ENCODE assay signal across 8 cellular contexts in the genomic region with DNA sequence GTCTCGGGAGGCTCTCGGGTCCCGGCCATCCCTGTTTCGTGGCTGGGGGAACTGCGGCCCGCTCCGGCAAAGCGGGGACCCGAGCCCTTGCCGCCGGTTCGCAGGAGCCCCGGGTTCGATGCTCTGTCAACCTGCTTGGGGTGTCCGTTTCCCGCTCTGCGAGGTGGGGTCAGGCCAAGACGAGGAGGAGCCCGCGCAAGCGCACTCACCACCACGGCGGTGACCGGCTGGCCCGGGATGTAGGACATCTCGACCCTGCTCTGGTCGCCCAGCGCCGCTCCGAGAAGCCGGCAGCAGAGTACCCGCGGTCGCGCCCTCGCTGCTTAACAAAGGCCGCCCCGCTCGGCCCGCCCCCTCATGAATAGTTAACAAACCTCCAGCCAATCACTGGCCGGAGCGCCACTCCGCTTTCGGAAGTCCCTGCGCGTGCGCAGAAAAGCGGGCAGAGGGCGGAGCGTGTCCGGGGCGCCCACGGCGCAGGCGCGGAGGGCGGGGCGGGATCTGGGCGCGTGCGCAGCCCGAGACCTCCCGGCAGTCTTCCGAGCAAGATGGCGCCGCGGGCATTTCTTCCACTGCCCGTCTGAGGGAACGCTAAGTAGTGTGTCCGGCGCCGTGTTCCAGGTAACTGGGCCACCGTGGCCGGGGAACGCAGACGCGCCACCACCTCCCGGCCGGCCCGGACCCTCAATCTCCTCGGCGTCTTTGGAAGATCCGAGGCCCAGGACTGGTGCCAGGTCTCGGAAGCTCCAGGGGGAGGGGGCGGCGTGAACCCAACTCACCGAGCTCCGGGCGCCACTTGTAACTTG. TPM values are rescaled to one million over a fixed set of nuclear protein-coding genes. Genes with fewer than 3 reads are reported as not detected.
DNase-seq lines count a peak whose midpoint lies in the region; ATAC-seq and TF ChIP-seq lines count a peak whose summit lies in the region.

A gene (plus strand): TSS at position 534 of the 806 bp plus-strand sequence. CDS start 335 bp downstream, outside the sequence.
A gene with protein sequence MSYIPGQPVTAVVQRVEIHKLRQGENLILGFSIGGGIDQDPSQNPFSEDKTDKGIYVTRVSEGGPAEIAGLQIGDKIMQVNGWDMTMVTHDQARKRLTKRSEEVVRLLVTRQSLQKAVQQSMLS (minus strand): TSS at position 300 of the 806 bp plus-strand sequence. CDS start 52 bp downstream, at position 248.

- DNase-seq in AG04450 (ENCODE audit: low read depth, low spot score) (peak; percentile 90), NCI-H345 (lab: John Stamatoyannopoulos, UW) (peak; percentile 94), activated B cell treated with CpG ODN at 0.5 μM for 24 hours (peak; percentile 100), caudate nucleus (lab: John Stamatoyannopoulos, UW) (peak; percentile 57 to 99 (median 98)), immature natural killer cell (peak; percentile 100), smooth muscle cell of the brain vasculature (ENCODE audit: low read depth, low spot score) (peak; percentile 96)

- no peaks in the 10 kb centered on the region for H3K9me3 Mint-ChIP-seq in activated B cell treated with CpG ODN at 0.5 μM for 24 hours
- no peaks in the 10 kb centered on the region for H3K9me3 Mint-ChIP-seq in immature natural killer cell

- peak within 1 kb of the TSS; percentile 97 for H3K4me3 ChIP-seq in AG04450 (ENCODE audit: low read depth, low read length)

- H3K27me3 ChIP-seq in AG04450 (ENCODE audit: control insufficient read depth, insufficient read depth, low read length) = no peaks in the 10 kb centered on the region

- H3K27ac Mint-ChIP-seq in activated B cell treated with CpG ODN at 0.5 μM for 24 hours (peak within 1 kb of the TSS; percentile 92), immature natural killer cell (peak within 1 kb of the TSS; percentile 82 to 90 (median 84))

- CTCF ChIA-PET in AG04450 (lab: Charles Lee) = no interaction called here
- CTCF ChIA-PET in activated B cell treated with CpG ODN at 0.5 μM for 24 hours (lab: Charles Lee) = no interaction called here

- H3K9me3 ChIP-seq in AG04450 (ENCODE audit: control insufficient read depth, insufficient read depth, low read length) = no peaks in the 10 kb centered on the region; the same call in 1 of the 2 replicates

- ATAC-seq in GM18909 (IDR thresholded peaks at IDR 0.05; ENCODE audit: poor library complexity, unreplicated experiment) = peak; percentile 87
- peak; percentile 89 for ATAC-seq in HG03175 (IDR thresholded peaks at IDR 0.05; ENCODE audit: unreplicated experiment)
- ATAC-seq in activated B cell treated with CpG ODN at 0.5 μM for 24 hours (ENCODE audit: low read depth) = peak; percentile 88

- H3K27ac ChIP-seq in AG04450 (ENCODE audit: low read depth, low read length) = peak within 1 kb of the TSS; percentile 99
- H3K27ac ChIP-seq in caudate nucleus (ENCODE audit: low read depth, low read length) = peak within 1 kb of the TSS; percentile 96

- H3K27me3 Mint-ChIP-seq in activated B cell treated with CpG ODN at 0.5 μM for 24 hours = no peaks in the 10 kb centered on the region
- peaks cover 2 to 4% (median 4%) of the 10 kb centered on the region in 3 donors for H3K27me3 Mint-ChIP-seq in immature natural killer cell (ENCODE audit: low read depth in 3 of 3)

- POLR2A ChIA-PET in AG04450 (lab: Yijun Ruan, JAX) (interaction anchor here (0.7 to 1.9 kb wide), 15 partner anchors 9 to 92 kb away, joined by 3 to 32 read pairs (median 5); a partner anchor contains a TSS), activated B cell treated with CpG ODN at 0.5 μM for 24 hours (lab: Charles Lee) (interaction anchor here (0.6 to 4.3 kb wide), 15 partner anchors 9 to 1276 kb away, joined by 3 to 22 read pairs (median 5); a partner anchor contains a TSS)

- TF ChIP-seq CTCF in AG04450 (IDR thresholded peaks at IDR 0.05; ENCODE audit: low read depth, low read length) = no peak
- TF ChIP-seq CTCF in activated B cell treated with CpG ODN at 0.5 μM for 24 hours (IDR thresholded peaks at IDR 0.05) = no peak

- peaks cover 38% of the 10 kb centered on the region for H3K36me3 Mint-ChIP-seq in activated B cell treated with CpG ODN at 0.5 μM for 24 hours (ENCODE audit: low read depth)
- H3K36me3 Mint-ChIP-seq in immature natural killer cell = peaks cover 0 to 3% (median 0%) of the 10 kb centered on the region in 3 donors

- peak within 1 kb of the TSS; percentile 95 for H3K4me3 Mint-ChIP-seq in activated B cell treated with CpG ODN at 0.5 μM for 24 hours
- H3K4me3 Mint-ChIP-seq in immature natural killer cell = peak within 1 kb of the TSS; percentile 89 to 93 (median 92)

- H3K4me1 Mint-ChIP-seq in activated B cell treated with CpG ODN at 0.5 μM for 24 hours (peaks cover 21% of the 10 kb centered on the region), immature natural killer cell (peaks cover 21 to 24% of the 10 kb centered on the region in 2 donors)

- intact Hi-C loops in activated B cell treated with CpG ODN at 0.5 μM for 24 hours (cut with micrococcal nuclease) = loop anchor here (1.0 kb wide), 1 partner anchor 32 kb away; a partner anchor contains a TSS

RNA-seq across cellular contexts. Expression of the first gene that starts in this region (rescaled TPM):
- polyA plus RNA-seq in AG04450 (2011; rRNA removed) (23.4 and 28.9 TPM in 2 replicates), immature natural killer cell (100 to 1,000 TPM; 104 to 137 (median 135) TPM)
- polyA minus RNA-seq in AG04450 (2011; rRNA and poly(A)+ RNA removed) = 5.9 and 6.5 TPM in 2 replicates
- 33.8 and 38.0 TPM in 2 replicates for total RNA-seq in activated B cell treated with CpG ODN at 0.5 μM for 24 hours

RNA-seq across cellular contexts. Expression of the second gene that starts in this region (rescaled TPM):
- 163 and 178 TPM in 2 replicates for polyA plus RNA-seq in AG04450 (2011; rRNA removed)
- 134 and 149 TPM in 2 replicates for polyA minus RNA-seq in AG04450 (2011; rRNA and poly(A)+ RNA removed)
- total RNA-seq in activated B cell treated with CpG ODN at 0.5 μM for 24 hours = 15.1 and 16.4 TPM in 2 replicates
- polyA plus RNA-seq in immature natural killer cell = 10 to 100 TPM; 36.1 to 49.2 (median 41.5) TPM

Comparison
In these comparisons a context has a peak if more than half of its experiments do, and no peak if none do; other contexts are left out.
1. Peak in every context shown above with its lines: DNase-seq, ATAC-seq, H3K4me3 ChIP-seq and H3K27ac ChIP-seq.